8 cellular contexts compared by ENCODE assay signal in genomic region chrX:15738686-15739016, GRCh38. TPM values are rescaled to one million over a fixed set of nuclear protein-coding genes. Genes with fewer than 3 reads are reported as not detected.
DNase-seq lines count a peak whose midpoint lies in the region; ATAC-seq, FAIRE-seq and TF ChIP-seq lines count a peak whose summit lies in the region.

No MANE protein-coding gene starts in this region.

- no peaks in the 10 kb centered on the region for H3K36me3 ChIP-seq in cardiac muscle cell
- H3K36me3 ChIP-seq in K562 (ENCODE audit: control insufficient read depth, insufficient read depth, low read length) = no peaks in the 10 kb centered on the region
- H3K36me3 ChIP-seq in lung (ENCODE audit: control insufficient read depth in 2 of 2, insufficient read depth in 2 of 2, low read length in 2 of 2) = peaks cover 0 to 1% of the 10 kb centered on the region in 2 donors
- no peaks in the 10 kb centered on the region for H3K36me3 ChIP-seq in uterus

- no peak for TF ChIP-seq EP300 in K562 (IDR thresholded peaks at IDR 0.05; ENCODE audit: low read length)

- DNase-seq in cardiac muscle cell (ENCODE audit: low read depth in 1 of 2, low spot score in 1 of 2) (no peak), cardiac septum (ENCODE audit: low spot score) (no peak), K562 (ENCODE audit: extremely low read depth in 1 of 4, low spot score in 3 of 4) (no peak), lung (ENCODE audit: low spot score) (no peak), uterus (no peak), mucosa of gallbladder (ENCODE audit: low spot score) (no peak), NCI-H1436 (lab: John Stamatoyannopoulos, UW) (no peak), NCI-H345 (lab: John Stamatoyannopoulos, UW) (no peak)

- H2AFZ ChIP-seq in K562 (ENCODE audit: low read depth, low read length) = 0 out of 2 replicates have a peak overlapping the region, but pooled peaks have one; percentile 19

- peaks cover 11% of the 10 kb centered on the region for H3K4me1 ChIP-seq in cardiac muscle cell (ENCODE audit: low read depth)
- peaks cover 6 to 15% of the 10 kb centered on the region in 2 experiments; a peak in 4 of 5 replicates for H3K4me1 ChIP-seq in K562 (replicated peaks in 1 of 2; ENCODE audit: control insufficient read depth in 2 of 2, insufficient read depth in 2 of 2, low read length in 2 of 2)
- peaks cover 3 to 7% of the 10 kb centered on the region in 2 donors for H3K4me1 ChIP-seq in lung (ENCODE audit: control insufficient read depth in 2 of 2, insufficient read depth in 2 of 2, low read length in 2 of 2)
- no peaks in the 10 kb centered on the region for H3K4me1 ChIP-seq in uterus

- peak overlapping the region in 1 of 2 experiments; percentile 17; a peak in 1 of 4 replicates for H3K9ac ChIP-seq in K562 (ENCODE audit: insufficient read depth in 1 of 2, low read depth in 2 of 2, low read length in 2 of 2)

- H3K4me2 ChIP-seq in K562 (ENCODE audit: insufficient read depth, low read length) = no peak overlapping the region

- 79% methylated on average over 3 of the region's 6 CpGs for WGBS in K562 (ENCODE audit: insufficient coverage, low coverage, missing lambda C conversion rate)
- WGBS in lung, 2 donors = 8 to 22% methylated on average over 6 of the region's 6 CpGs

- no peak for FAIRE-seq in K562 (lab: Jason Lieb, UNC)

- no peak for TF ChIP-seq RAD21 in K562 (CRISPR knock-in tag; conservative IDR thresholded peaks at IDR 0.05 in 1 of 2, IDR thresholded peaks at IDR 0.05 in 1 of 2)

- H3K4me3 ChIP-seq in cardiac muscle cell (peak overlapping the region; percentile 64), K562 (no peak overlapping the region), lung (peak overlapping the region; percentile 57), uterus (peak overlapping the region; percentile 36 to 45)

- BruUV-seq in K562 (replicated peaks; lab: Mats Ljungman, UMichigan) = no TSS peak

- H3K79me2 ChIP-seq in K562 (ENCODE audit: control insufficient read depth, insufficient read depth, low read length) = no peaks in the 10 kb centered on the region

- H3K27ac ChIP-seq in cardiac muscle cell (peak overlapping the region; percentile 13), K562 (ENCODE audit: extremely low read depth, low read depth, low read length) (no peak overlapping the region), lung (ENCODE audit: low read depth in 1 of 2, low read length in 1 of 2) (peak overlapping the region in 1 of 2 donors; percentile 66), uterus (peak overlapping the region; percentile 47 to 58)

- intact Hi-C loops in cardiac septum (cut with DNase I) (no loop called here), K562 (cut with micrococcal nuclease) (no loop called here), uterus (cut with DNase I; ENCODE audit: low total_unique reads) (no loop called here)

- H3K27me3 ChIP-seq in cardiac muscle cell (no peaks in the 10 kb centered on the region), K562 (ENCODE audit: control insufficient read depth in 2 of 2, insufficient read depth in 2 of 2, low read length in 2 of 2) (no peaks in the 10 kb centered on the region), lung (ENCODE audit: control insufficient read depth, insufficient read depth) (no peaks in the 10 kb centered on the region), uterus (no peaks in the 10 kb centered on the region)

- no peak for TF ChIP-seq CTCF in cardiac muscle cell (IDR thresholded peaks at IDR 0.05; ENCODE audit: low read depth, low read length)
- TF ChIP-seq CTCF in K562 (IDR thresholded peaks at IDR 0.05 in 2 of 3, conservative IDR thresholded peaks at IDR 0.05 in 1 of 3; ENCODE audit: insufficient read depth in 2 of 3, low read depth in 1 of 3, low read length in 3 of 3) = no peak
- no peak for TF ChIP-seq CTCF in lung (IDR thresholded peaks at IDR 0.05; ENCODE audit: control extremely low read depth, extremely low read depth)
- no peak for TF ChIP-seq CTCF in uterus (IDR thresholded peaks at IDR 0.05)

- POLR2A ChIA-PET in K562 (lab: Yijun Ruan, JAX) = interaction anchor here (0.6 to 0.7 kb wide), 2 partner anchors 9 to 39 kb away, joined by 3 read pairs; no protein-coding TSS in a partner anchor

- in situ Hi-C loops in K562 (cut with MboI) = no loop called here

- no peak for ATAC-seq in K562
- ATAC-seq in lung (ENCODE audit: insufficient read depth, low FRiP score) = no peak

- no peak for TF ChIP-seq POLR2A in K562 (conservative IDR thresholded peaks at IDR 0.05)
- no peak for TF ChIP-seq POLR2A in uterus (IDR thresholded peaks at IDR 0.05)

- no peaks in the 10 kb centered on the region for H3K9me1 ChIP-seq in K562 (ENCODE audit: control insufficient read depth, insufficient read depth, low read length)

- peaks cover 5% of the 10 kb centered on the region; the same call in 1 of the 2 replicates for H4K20me1 ChIP-seq in K562 (replicated peaks; ENCODE audit: control insufficient read depth, insufficient read depth, low read length)

- H3K9me3 ChIP-seq in cardiac muscle cell (ENCODE audit: low read depth) (no peaks in the 10 kb centered on the region), K562 (replicated peaks; ENCODE audit: control insufficient read depth, insufficient read depth, low read depth, low read length) (no peaks in the 10 kb centered on the region), lung (ENCODE audit: control insufficient read depth in 2 of 2, insufficient read depth in 1 of 2, low read length in 1 of 2) (no peaks in the 10 kb centered on the region), uterus (no peaks in the 10 kb centered on the region)

- CTCF ChIA-PET in K562 (lab: Yijun Ruan, JAX; ENCODE audit: low intra/inter-chr PET ratio) = no interaction called here

TF ChIP-seq in K562, 482 proteins besides CTCF, POLR2A, EP300 and RAD21 (continues in another document):
- TF ChIP-seq DLX4 (CRISPR knock-in tag; IDR thresholded peaks at IDR 0.05) (no peak), TCFL5 (CRISPR knock-in tag; conservative IDR thresholded peaks at IDR 0.05) (no peak), ARHGAP35 (IDR thresholded peaks at IDR 0.05; ENCODE audit: partially characterized antibody) (no peak), ZNF197 (CRISPR knock-in tag; IDR thresholded peaks at IDR 0.05; ENCODE audit: low read depth) (no peak)

RNA-seq across cellular contexts. Expression of gene CA5B, which starts 0.6 kb away (rescaled TPM):
- total RNA-seq in cardiac muscle cell (5.6 and 9.9 TPM in 2 replicates), cardiac septum (4.5 TPM), K562 (2014; rRNA removed) (1.6 and 1.9 TPM in 2 replicates), K562 (2014; rRNA removed; fragmentation: Illumina TruSeq; extraction: Trizol) (2.8 TPM in 2 replicates), K562 (2015; rRNA removed; fragmentation: Illumina TruSeq; extraction: Trizol) (2.8 and 3.6 TPM in 2 replicates), K562 (2021) (3.1 and 3.5 TPM in 2 replicates), lung (10 to 100 TPM; 17.2 to 22.3 TPM), uterus (10 to 100 TPM in 2 of 4 donors, 1 to 10 TPM in 2; 2.6 to 35.8 (median 15.0) TPM), mucosa of gallbladder (9.4 TPM)
- polyA plus RNA-seq in cardiac muscle cell (7.1 and 10.4 TPM in 2 replicates), K562 (2011; rRNA removed) (3.7 and 4.6 TPM in 2 replicates), K562 (2014; fragmentation: Illumina TruSeq; extraction: Trizol) (2.0 and 2.6 TPM in 2 replicates), K562 (2014; fragmentation: Nextera tagmentation; extraction: Ambion mirVana) (1 to 10 TPM in 1 of 2 experiments, under 1 TPM in 1; 0.55 to 1.1 TPM), K562 (2014; rRNA removed) (1.5 and 3.4 TPM in 2 replicates), lung (1 to 10 TPM; 2.1 to 2.6 TPM)
- total RNA-seq in K562 (2011; cell fraction: chromatin; rRNA removed; ENCODE audit: low replicate concordance) = 19.0 and 28.7 TPM in 2 replicates
- 9.3 and 9.8 TPM in 2 replicates for total RNA-seq in K562 (2011; cell fraction: nucleolus; rRNA removed)
- total RNA-seq in K562 (2011; cell fraction: nucleoplasm; rRNA removed) = 14.8 and 20.6 TPM in 2 replicates
- polyA plus RNA-seq in K562 (2011; cell fraction: cytosol; rRNA removed) = 1.6 and 3.1 TPM in 2 replicates
- 6.0 and 8.6 TPM in 2 replicates for polyA plus RNA-seq in K562 (2011; cell fraction: nucleus; rRNA removed)
- 1.2 and 1.8 TPM in 2 replicates for polyA plus RNA-seq in K562 (2012)
- polyA minus RNA-seq in K562 (2011; rRNA and poly(A)+ RNA removed) = 7.8 and 9.0 TPM in 2 replicates
- polyA minus RNA-seq in K562 (2011; cell fraction: cytosol; rRNA and poly(A)+ RNA removed) = 1.5 and 2.3 TPM in 2 replicates
- 6.7 and 9.9 TPM in 2 replicates for polyA minus RNA-seq in K562 (2011; cell fraction: nucleus; rRNA and poly(A)+ RNA removed)

RNA-seq across cellular contexts. Expression of gene ZRSR2, which starts 51.6 kb away (rescaled TPM):
- total RNA-seq in cardiac muscle cell = 7.9 and 10.6 TPM in 2 replicates
- 15.5 and 21.1 TPM in 2 replicates for polyA plus RNA-seq in cardiac muscle cell
- total RNA-seq in cardiac septum = 10.7 TPM
- total RNA-seq in K562 (2011; cell fraction: chromatin; rRNA removed; ENCODE audit: low replicate concordance) = 6.6 and 18.6 TPM in 2 replicates
- total RNA-seq in K562 (2011; cell fraction: nucleolus; rRNA removed) = 4.5 and 6.1 TPM in 2 replicates
- total RNA-seq in K562 (2011; cell fraction: nucleoplasm; rRNA removed) = 8.9 and 9.4 TPM in 2 replicates
- 5.7 and 8.6 TPM in 2 replicates for total RNA-seq in K562 (2014; rRNA removed)
- total RNA-seq in K562 (2014; rRNA removed; fragmentation: Illumina TruSeq; extraction: Trizol) = 8.6 and 10.4 TPM in 2 replicates
- total RNA-seq in K562 (2015; rRNA removed; fragmentation: Illumina TruSeq; extraction: Trizol) = 10.9 and 11.0 TPM in 2 replicates
- 6.3 and 6.7 TPM in 2 replicates for total RNA-seq in K562 (2021)
- polyA plus RNA-seq in K562 (2011; rRNA removed) = 10.8 and 11.1 TPM in 2 replicates
- 1.8 and 4.2 TPM in 2 replicates for polyA plus RNA-seq in K562 (2011; cell fraction: cytosol; rRNA removed)
- polyA plus RNA-seq in K562 (2011; cell fraction: nucleus; rRNA removed) = 11.3 and 16.1 TPM in 2 replicates
- 9.9 and 11.0 TPM in 2 replicates for polyA plus RNA-seq in K562 (2012)
- 16.2 and 19.5 TPM in 2 replicates for polyA plus RNA-seq in K562 (2014; fragmentation: Illumina TruSeq; extraction: Trizol)
- polyA plus RNA-seq in K562 (2014; fragmentation: Nextera tagmentation; extraction: Ambion mirVana) = 1 to 10 TPM; 3.5 to 6.9 TPM
- polyA plus RNA-seq in K562 (2014; rRNA removed) = 13.8 and 16.4 TPM in 2 replicates
- polyA minus RNA-seq in K562 (2011; rRNA and poly(A)+ RNA removed) = 6.1 TPM in 2 replicates
- polyA minus RNA-seq in K562 (2011; cell fraction: cytosol; rRNA and poly(A)+ RNA removed) = 2.3 TPM in 1 of 2 replicates, not detected in the other
- polyA minus RNA-seq in K562 (2011; cell fraction: nucleus; rRNA and poly(A)+ RNA removed) = 2.8 and 5.0 TPM in 2 replicates
- 10 to 100 TPM in 1 of 2 donors, 1 to 10 TPM in 1; 7.1 to 11.2 TPM for total RNA-seq in lung
- polyA plus RNA-seq in lung = 10 to 100 TPM in 1 of 2 donors, 1 to 10 TPM in 1; 8.9 to 32.8 TPM
- 10 to 100 TPM in 2 of 4 donors, 1 to 10 TPM in 2; 1.8 to 28.2 (median 11.6) TPM for total RNA-seq in uterus
- total RNA-seq in mucosa of gallbladder = 11.7 TPM
